1 cellular context compared by ENCODE assay signal in the genomic region with DNA sequence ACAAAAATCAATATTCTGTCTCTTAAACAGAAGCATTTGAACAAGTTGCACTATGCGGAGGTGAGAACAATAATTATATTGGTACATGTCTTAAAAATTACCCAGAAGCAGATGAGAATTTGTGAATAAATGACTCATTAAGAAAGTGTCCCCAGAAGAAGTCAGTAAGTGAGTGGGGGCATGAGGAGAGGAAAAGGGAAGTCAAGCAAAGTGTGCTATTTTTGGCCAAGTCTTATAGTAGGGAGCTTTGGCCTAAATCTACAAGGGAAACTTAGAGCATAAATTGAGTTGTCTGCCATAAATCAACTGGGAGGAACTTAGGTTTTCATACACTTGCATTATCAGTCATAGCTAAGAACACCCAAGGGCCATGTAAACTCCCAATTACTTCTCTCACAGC.
TF ChIP-seq lines count a peak whose summit lies in the region.

No MANE protein-coding gene starts in this region.

TF ChIP-seq in HepG2, 621 proteins besides CTCF, POLR2A, EP300 and RAD21 (continued from another document):
- TF ChIP-seq RFXANK (CRISPR knock-in tag; IDR thresholded peaks at IDR 0.05) = no peak
- TF ChIP-seq FOXK1 (CRISPR knock-in tag; IDR thresholded peaks at IDR 0.05; ENCODE audit: borderline replicate concordance, low read depth) = no peak
- TF ChIP-seq, protein P1, sequence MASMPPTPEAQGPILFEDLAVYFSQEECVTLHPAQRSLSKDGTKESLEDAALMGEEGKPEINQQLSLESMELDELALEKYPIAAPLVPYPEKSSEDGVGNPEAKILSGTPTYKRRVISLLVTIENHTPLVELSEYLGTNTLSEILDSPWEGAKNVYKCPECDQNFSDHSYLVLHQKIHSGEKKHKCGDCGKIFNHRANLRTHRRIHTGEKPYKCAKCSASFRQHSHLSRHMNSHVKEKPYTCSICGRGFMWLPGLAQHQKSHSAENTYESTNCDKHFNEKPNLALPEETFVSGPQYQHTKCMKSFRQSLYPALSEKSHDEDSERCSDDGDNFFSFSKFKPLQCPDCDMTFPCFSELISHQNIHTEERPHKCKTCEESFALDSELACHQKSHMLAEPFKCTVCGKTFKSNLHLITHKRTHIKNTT (CRISPR knock-in tag; IDR thresholded peaks at IDR 0.05) = no peak
- TF ChIP-seq CCDC6 (CRISPR knock-in tag; IDR thresholded peaks at IDR 0.05) = no peak
- no peak for TF ChIP-seq ZNF281 (CRISPR knock-in tag; IDR thresholded peaks at IDR 0.05; ENCODE audit: borderline replicate concordance)
- no peak for TF ChIP-seq POLR2AphosphoS2 (IDR thresholded peaks at IDR 0.05; ENCODE audit: low read depth, low read length)
